8 cellular contexts compared by ENCODE assay signal in genomic region chr9:79439218-79439617, GRCh38.
DNase-seq lines count a peak whose midpoint lies in the region; TF ChIP-seq lines count a peak whose summit lies in the region.
"Not testable (repeated sequence)": the region's sequence is repeated elsewhere in the genome, so short reads cannot be mapped to it uniquely, and the experiment has no call there.

No MANE protein-coding gene starts in this region.

- not testable (repeated sequence) for H3K9me3 Mint-ChIP-seq in activated CD4-positive, alpha-beta T cell treated with anti-CD3 and anti-CD28 coated beads, Interleukin-2, amount 10 ng/mL, durations not matched to agents 24 days and 14 days; activated naive CD4-positive, alpha-beta T cell treated with anti-CD3 and anti-CD28 coated beads, Interleukin-2, amount 50 U/mL, for 24 hours; endodermal cell; neural crest cell

- TF ChIP-seq POLR2A in stomach (IDR thresholded peaks at IDR 0.05): not testable (repeated sequence)

- not testable (repeated sequence) for TF ChIP-seq EP300 in stomach (IDR thresholded peaks at IDR 0.05)

- not testable (repeated sequence) for H3K4me1 Mint-ChIP-seq in activated CD4-positive, alpha-beta T cell treated with anti-CD3 and anti-CD28 coated beads, Interleukin-2, amount 10 ng/mL, durations not matched to agents 24 days and 14 days; activated naive CD4-positive, alpha-beta T cell treated with anti-CD3 and anti-CD28 coated beads, Interleukin-2, amount 50 U/mL, for 24 hours; endodermal cell; neural crest cell

- not testable (repeated sequence) for H3K9ac ChIP-seq in endodermal cell (ENCODE audit: extremely low read depth, low read length, poor library complexity, severe bottlenecking)
- peak overlapping the region; percentile 59 for H3K9ac ChIP-seq in iPS-20b (ENCODE audit: low read depth, low read length)

- H3K4me3 ChIP-seq in endodermal cell (ENCODE audit: low read length) (peak overlapping the region; percentile 68), iPS-20b (ENCODE audit: low read length) (peak overlapping the region; percentile 62; the same call in 1 of the 2 replicates), stomach (peak overlapping the region; percentile 18 to 33 (median 25))

- H3K27ac Mint-ChIP-seq in activated CD4-positive, alpha-beta T cell treated with anti-CD3 and anti-CD28 coated beads, Interleukin-2, amount 10 ng/mL, durations not matched to agents 24 days and 14 days; activated naive CD4-positive, alpha-beta T cell treated with anti-CD3 and anti-CD28 coated beads, Interleukin-2, amount 50 U/mL, for 24 hours: not testable (repeated sequence)
- H3K27ac Mint-ChIP-seq in endodermal cell (peak overlapping the region; percentile 89), neural crest cell (ENCODE audit: unreplicated experiment) (peak overlapping the region; percentile 92)

- DNase-seq in ELF-1 (ENCODE audit: low read depth, low spot score) (peak; percentile 73), NCI-H2171 treated with DMSO at 0.1 percent for 48 hours (lab: John Stamatoyannopoulos, UW) (peak; percentile 65), endodermal cell (peak; percentile 70), neural crest cell (ENCODE audit: low read depth, low spot score) (peak; percentile 35)
- DNase-seq in activated CD4-positive, alpha-beta T cell treated with anti-CD3 and anti-CD28 coated beads, Interleukin-2, amount 10 ng/mL, durations not matched to agents 24 days and 14 days: peak; percentile 54
- not testable (repeated sequence) for DNase-seq in stomach

- intact Hi-C loops in activated CD4-positive, alpha-beta T cell treated with anti-CD3 and anti-CD28 coated beads, Interleukin-2, amount 10 ng/mL, durations not matched to agents 24 days and 14 days (cut with micrococcal nuclease); stomach (cut with DNase I; ENCODE audit: low total_unique reads): not testable (repeated sequence)

- not testable (repeated sequence) for H3K4me1 ChIP-seq in endodermal cell (ENCODE audit: control insufficient read depth, insufficient read depth, low read length); iPS-20b (ENCODE audit: insufficient read depth, low read length); stomach

- not testable (repeated sequence) for TF ChIP-seq CTCF in endodermal cell (conservative IDR thresholded peaks at IDR 0.05); neural crest cell (conservative IDR thresholded peaks at IDR 0.05); stomach (IDR thresholded peaks at IDR 0.05)

- H3K9me3 ChIP-seq in endodermal cell (ENCODE audit: control insufficient read depth, low read length); iPS-20b (ENCODE audit: insufficient read depth, low read depth, low read length); stomach: not testable (repeated sequence)

- not testable (repeated sequence) for H3K27me3 Mint-ChIP-seq in activated CD4-positive, alpha-beta T cell treated with anti-CD3 and anti-CD28 coated beads, Interleukin-2, amount 10 ng/mL, durations not matched to agents 24 days and 14 days; neural crest cell (ENCODE audit: low read depth)
- H3K27me3 Mint-ChIP-seq in activated naive CD4-positive, alpha-beta T cell treated with anti-CD3 and anti-CD28 coated beads, Interleukin-2, amount 50 U/mL, for 24 hours: peaks cover 11% of the 10 kb centered on the region
- H3K27me3 Mint-ChIP-seq in endodermal cell (ENCODE audit: insufficient read depth): peaks cover 27% of the 10 kb centered on the region

- H3K27ac ChIP-seq in endodermal cell (ENCODE audit: low read depth, low read length); iPS-20b (ENCODE audit: low read length); stomach: not testable (repeated sequence)

- not testable (repeated sequence) for H3K27me3 ChIP-seq in endodermal cell (ENCODE audit: control insufficient read depth, insufficient read depth, low read length, poor library complexity, severe bottlenecking)
- H3K27me3 ChIP-seq in iPS-20b (ENCODE audit: insufficient read depth, low read length) (peaks cover 11% of the 10 kb centered on the region), stomach (peaks cover 0 to 12% (median 0%) of the 10 kb centered on the region in 3 donors)

- not testable (repeated sequence) for H3K4me3 Mint-ChIP-seq in activated CD4-positive, alpha-beta T cell treated with anti-CD3 and anti-CD28 coated beads, Interleukin-2, amount 10 ng/mL, durations not matched to agents 24 days and 14 days
- peak overlapping the region; percentile 34 for H3K4me3 Mint-ChIP-seq in activated naive CD4-positive, alpha-beta T cell treated with anti-CD3 and anti-CD28 coated beads, Interleukin-2, amount 50 U/mL, for 24 hours
- H3K4me3 Mint-ChIP-seq in endodermal cell (peak overlapping the region; percentile 72), neural crest cell (peak overlapping the region; percentile 76)

- H3K36me3 Mint-ChIP-seq in activated CD4-positive, alpha-beta T cell treated with anti-CD3 and anti-CD28 coated beads, Interleukin-2, amount 10 ng/mL, durations not matched to agents 24 days and 14 days (ENCODE audit: low read depth); activated naive CD4-positive, alpha-beta T cell treated with anti-CD3 and anti-CD28 coated beads, Interleukin-2, amount 50 U/mL, for 24 hours; endodermal cell (ENCODE audit: low read depth); neural crest cell (ENCODE audit: low read depth): not testable (repeated sequence)

- not testable (repeated sequence) for H3K36me3 ChIP-seq in endodermal cell (ENCODE audit: control insufficient read depth, insufficient read depth, low read length); iPS-20b (ENCODE audit: insufficient read depth, low read depth, low read length); stomach

- WGBS in endodermal cell (ENCODE audit: insufficient coverage in 1 of 2, insufficient read length in 1 of 2), 2 experiments: 6 to 12% methylated on average over 12 to 19 of the region's 19 CpGs
- 9 to 21% (median 15%) methylated on average over 18 to 19 of the region's 19 CpGs for WGBS in stomach, 5 donors
